ENCODE assay signal across 21 cellular contexts in genomic region chr2:15506231-15506819, GRCh38. TPM values are rescaled to one million over a fixed set of nuclear protein-coding genes. Genes with fewer than 3 reads are reported as not detected.
DNase-seq lines count a peak whose midpoint lies in the region; ATAC-seq, FAIRE-seq and TF ChIP-seq lines count a peak whose summit lies in the region.
"Had no signal": no experiment of that assay in that cellular context is flagged by ENCODE, and none has a peak within 500 bp of the region (broad histone marks: within the 10 kb centered on the region; RNA-seq: fewer than 3 reads in every experiment).

No MANE protein-coding gene starts in this region.

- DNase-seq in GM23248 (peak; percentile 37), epithelial cell of prostate (ENCODE audit: low read depth, low spot score) (no peak), NCI-H69 (lab: John Stamatoyannopoulos, UW) (no peak), colonic mucosa (no peak), left lobe of liver (ENCODE audit: low spot score) (no peak)
- DNase-seq: activated CD4-positive, alpha-beta T cell treated with anti-CD3 and anti-CD28 coated beads, Interleukin-2, amount 50 U/mL, for 48 hours; activated gamma-delta T cell; amygdala; COR-L47; heart right ventricle; left ventricle myocardium inferior; NCI-H2227 treated with DMSO at 0.1 percent for 48 hours; NCI-H82; OCI-M1; SHP77; stimulated activated CD4-positive, alpha-beta T cell treated with anti-CD3 and anti-CD28 coated beads, Interleukin-4, amount 100 ng/mL, for 1 hour; WERI-Rb-1 had no signal

- no peak for ATAC-seq in left lobe of liver
- ATAC-seq: heart right ventricle had no signal

- H3K4me1 ChIP-seq in GM23248 (ENCODE audit: insufficient read depth), result peaks cover 14% of the 10 kb centered on the region; the same call in 1 of the 2 replicates
- peaks cover 6% of the 10 kb centered on the region for H3K4me1 ChIP-seq in parathyroid adenoma
- no peaks in the 10 kb centered on the region for H3K4me1 ChIP-seq in colonic mucosa
- H3K4me1 ChIP-seq: heart right ventricle, left ventricle myocardium inferior had no signal

- H4K20me1 ChIP-seq in GM23248 (ENCODE audit: insufficient read depth), result no peaks in the 10 kb centered on the region

- H3K9ac ChIP-seq in GM23248 (no peak overlapping the region; the same call in 1 of the 2 replicates), parathyroid adenoma (no peak overlapping the region), colonic mucosa (ENCODE audit: low read depth in 2 of 2, low read length in 2 of 2) (no peak overlapping the region)

- WGBS in GM23248 (ENCODE audit: low coverage in 1 of 2, low lambda C conversion rate in 2 of 2, missing lambda C conversion rate in 2 of 2), 2 experiments, result 75 to 76% methylated on average over 2 of the region's 2 CpGs

- intact Hi-C loops in colonic mucosa (cut with DNase I), result no loop called here

- TF ChIP-seq CTCF in parathyroid adenoma (IDR thresholded peaks at IDR 0.05) (no peak), colonic mucosa (IDR thresholded peaks at IDR 0.05) (no peak)

- peak overlapping the region; percentile 48 for H3K27ac ChIP-seq in GM23248
- peak overlapping the region; percentile 29 for H3K27ac ChIP-seq in epithelial cell of prostate
- peak overlapping the region; percentile 39 for H3K27ac ChIP-seq in parathyroid adenoma
- H3K27ac ChIP-seq in colonic mucosa, result no peak overlapping the region
- H3K27ac ChIP-seq: heart right ventricle, left ventricle myocardium inferior, WERI-Rb-1 had no signal

- H3K36me3 ChIP-seq in GM23248 (ENCODE audit: low read depth) (peaks cover 29% of the 10 kb centered on the region), parathyroid adenoma (ENCODE audit: control insufficient read depth, insufficient read depth, low read length) (no peaks in the 10 kb centered on the region), colonic mucosa (peaks cover 7% of the 10 kb centered on the region)

- H3K79me2 ChIP-seq in GM23248 (ENCODE audit: insufficient read depth), result peaks cover 18% of the 10 kb centered on the region
- no peaks in the 10 kb centered on the region for H3K79me2 ChIP-seq in parathyroid adenoma

- H3K27me3 ChIP-seq in GM23248 (replicated peaks; ENCODE audit: insufficient read depth) (no peaks in the 10 kb centered on the region), parathyroid adenoma (ENCODE audit: control insufficient read depth, insufficient read depth, low read length) (no peaks in the 10 kb centered on the region), colonic mucosa (no peaks in the 10 kb centered on the region)
- H3K27me3 ChIP-seq: heart right ventricle had no signal

- no peaks in the 10 kb centered on the region for H3K9me2 ChIP-seq in GM23248 (ENCODE audit: insufficient read depth)

- H3K9me3 ChIP-seq in GM23248 (ENCODE audit: low read depth) (no peaks in the 10 kb centered on the region), parathyroid adenoma (ENCODE audit: control insufficient read depth, low read length) (no peaks in the 10 kb centered on the region), colonic mucosa (no peaks in the 10 kb centered on the region)
- H3K9me3 ChIP-seq: HAP-1, heart right ventricle, left ventricle myocardium inferior had no signal

- H3K4me3 ChIP-seq in GM23248 (no peak overlapping the region), parathyroid adenoma (ENCODE audit: low read depth, low read length) (no peak overlapping the region), colonic mucosa (no peak overlapping the region)
- H3K4me3 ChIP-seq: HAP-1, heart right ventricle, left ventricle myocardium inferior had no signal

- peak overlapping the region; percentile 6 for H3K4me2 ChIP-seq in GM23248 (ENCODE audit: unreplicated experiment)
- no peak overlapping the region for H3K4me2 ChIP-seq in parathyroid adenoma (ENCODE audit: low read length)

- in situ Hi-C loops in GM23248 (cut with MboI), result no loop called here

- FAIRE-seq in TTC549 (lab: Jason Lieb, UNC), result peak; percentile 32
- FAIRE-seq: colon had no signal

- no peak overlapping the region for H2AFZ ChIP-seq in GM23248
- peak overlapping the region; percentile 10 for H2AFZ ChIP-seq in parathyroid adenoma

- H3F3A ChIP-seq in GM23248 (ENCODE audit: insufficient read depth), result peaks cover 12% of the 10 kb centered on the region

RNA-seq across cellular contexts. Expression of gene NBAS, which starts 54.8 kb away (rescaled TPM):
- 51.8 and 63.7 TPM in 2 replicates for total RNA-seq in GM23248 (2014; rRNA removed; shearing (Covaris generic))
- polyA plus RNA-seq in GM23248 (2016; fragmentation: Nextera tagmentation; extraction: Ambion mirVana), result 21.2 and 22.5 TPM in 2 replicates
- total RNA-seq in colonic mucosa (10 to 100 TPM; 34.4 to 38.9 TPM), left lobe of liver (19.5 TPM)
